8 cellular contexts compared by ENCODE assay signal in genomic region chr17:74211929-74212261, GRCh38. TPM values are rescaled to one million over a fixed set of nuclear protein-coding genes. Genes with fewer than 3 reads are reported as not detected.
A peak's percentile ranks its signal among the peaks of the same experiment; 100 is the strongest.
DNase-seq lines count a peak whose midpoint lies in the region; ATAC-seq and TF ChIP-seq lines count a peak whose summit lies in the region.

No MANE protein-coding gene starts in this region.

- H3K27me3 ChIP-seq in HCT116 (ENCODE audit: insufficient read depth, low read length) (no peaks in the 10 kb centered on the region), skeletal muscle tissue (ENCODE audit: control insufficient read depth in 3 of 3, insufficient read depth in 3 of 3, low read length in 3 of 3) (no peaks in the 10 kb centered on the region)

- H4K20me1 ChIP-seq in HCT116 (ENCODE audit: insufficient read depth) = peaks cover 36% of the 10 kb centered on the region; the same call in 1 of the 2 replicates

- H3K36me3 ChIP-seq in HCT116 (ENCODE audit: control insufficient read depth in 1 of 2, insufficient read depth in 2 of 2, low read length in 2 of 2) = peaks cover 26 to 34% of the 10 kb centered on the region in 2 experiments; a peak in 3 of 4 replicates
- peaks cover 20 to 24% (median 21%) of the 10 kb centered on the region in 3 donors for H3K36me3 ChIP-seq in skeletal muscle tissue (ENCODE audit: control insufficient read depth in 3 of 3, insufficient read depth in 3 of 3, low read length in 3 of 3)

- H2AFZ ChIP-seq in HCT116 (ENCODE audit: low read depth, low read length, poor library complexity, severe bottlenecking) = no peak overlapping the region

- no peak for DNase-seq in HCT116 (ENCODE audit: low read depth, low spot score)
- peak in 1 of 2 donors; percentile 45 for DNase-seq in foreskin fibroblast
- no peak for DNase-seq in GOT3 (lab: John Stamatoyannopoulos, UW)
- DNase-seq in glomerular visceral epithelial cell (ENCODE audit: extremely low spot score) = no peak

- TF ChIP-seq RAD21 in HCT116 (IDR thresholded peaks at IDR 0.05; ENCODE audit: low read depth) = no peak

- H3K9me3 ChIP-seq in HCT116 (ENCODE audit: control insufficient read depth in 1 of 2, insufficient read depth in 1 of 2, low read depth in 1 of 2, low read length in 2 of 2) (no peaks in the 10 kb centered on the region), skeletal muscle tissue (ENCODE audit: control insufficient read depth in 3 of 3, low read length in 3 of 3) (no peaks in the 10 kb centered on the region)

- H3K27ac ChIP-seq in HCT116 (ENCODE audit: low read depth, low read length) = peak overlapping the region; percentile 76
- peak overlapping the region; percentile 98 for H3K27ac ChIP-seq in skeletal muscle tissue (ENCODE audit: low read depth, low read length)

- H3K4me1 ChIP-seq in HCT116 (ENCODE audit: control insufficient read depth in 1 of 2, insufficient read depth in 2 of 2, low read length in 2 of 2) (peaks cover 25 to 66% of the 10 kb centered on the region in 2 experiments), skeletal muscle tissue (ENCODE audit: control insufficient read depth in 3 of 3, insufficient read depth in 3 of 3, low read length in 3 of 3) (peaks cover 63 to 81% (median 70%) of the 10 kb centered on the region in 3 donors)

- POLR2A ChIA-PET in HCT116 (lab: Charles Lee) = interaction anchor here (0.8 to 1.5 kb wide), 2 partner anchors 9 to 89 kb away, joined by 3 read pairs; partner anchors contain the start of gene RPL38

- ATAC-seq in HCT116 = no peak
- ATAC-seq in HG02759 (IDR thresholded peaks at IDR 0.05; ENCODE audit: unreplicated experiment) = no peak
- no peak for ATAC-seq in HG03354 (IDR thresholded peaks at IDR 0.05; ENCODE audit: poor library complexity, severe bottlenecking, unreplicated experiment)

- intact Hi-C loops in HCT116 (cut with micrococcal nuclease) = loop anchor here (5.0 kb wide), 3 partner anchors 140 to 320 kb away; partner anchors contain the start of gene CD300LB

- TF ChIP-seq CTCF in HCT116 (IDR thresholded peaks at IDR 0.05 in 2 of 3, conservative IDR thresholded peaks at IDR 0.05 in 1 of 3; ENCODE audit: borderline replicate concordance in 1 of 3, insufficient read depth in 1 of 3, low read depth in 2 of 3, low read length in 2 of 3) (no peak), WI38 (IDR thresholded peaks at IDR 0.05; ENCODE audit: low read depth, low read length) (no peak), foreskin fibroblast (IDR thresholded peaks at IDR 0.05; ENCODE audit: low read depth, low read length) (no peak)

- peak overlapping the region; percentile 72 for H3K9ac ChIP-seq in HCT116 (ENCODE audit: low read length)
- peak overlapping the region; percentile 63 to 88 (median 84) for H3K9ac ChIP-seq in skeletal muscle tissue (ENCODE audit: low read depth in 1 of 3, low read length in 3 of 3)

- RAD21 ChIA-PET in HCT116 (lab: Charles Lee; ENCODE audit: low non-redundant PET in 1 of 2, low total read pairs in 2 of 2, uncharacterized antibody in 2 of 2, unreplicated experiment in 2 of 2) = no interaction called here

- no TSS peak for BruUV-seq in HCT116 (replicated peaks; lab: Mats Ljungman, UMichigan)

- peak overlapping the region; percentile 75 to 77 for H3K4me3 ChIP-seq in HCT116 (replicated peaks in 1 of 2; ENCODE audit: low read depth in 1 of 2, low read length in 2 of 2)
- peak overlapping the region; percentile 74 for H3K4me3 ChIP-seq in WI38 (ENCODE audit: low read depth, low read length)
- H3K4me3 ChIP-seq in foreskin fibroblast (ENCODE audit: low read depth in 1 of 2, low read length in 2 of 2) = peak overlapping the region; percentile 77 to 83
- peak overlapping the region; percentile 47 to 86 (median 83) for H3K4me3 ChIP-seq in skeletal muscle tissue (ENCODE audit: low read length in 3 of 3)

- H3K9me2 ChIP-seq in HCT116 (ENCODE audit: insufficient read depth) = no peaks in the 10 kb centered on the region

- H3K4me2 ChIP-seq in HCT116 (ENCODE audit: low read length) = peak overlapping the region; percentile 97

- CTCF ChIA-PET in HCT116 (lab: Charles Lee) = interaction anchor here (1.1 kb wide), 1 partner anchor 13 kb away, joined by 7 read pairs; no protein-coding TSS in a partner anchor

- H3K79me2 ChIP-seq in HCT116 (ENCODE audit: insufficient read depth, low read length) = peaks cover 31% of the 10 kb centered on the region

- no peak for TF ChIP-seq POLR2A in HCT116 (IDR thresholded peaks at IDR 0.05; ENCODE audit: borderline replicate concordance, extremely low read depth, insufficient read depth, insufficient read length)

TF ChIP-seq in HCT116, 20 proteins besides CTCF, POLR2A, EP300 and RAD21:
- no peak for TF ChIP-seq JUND (IDR thresholded peaks at IDR 0.05)
- TF ChIP-seq REST (IDR thresholded peaks at IDR 0.05; ENCODE audit: low read depth) = no peak
- no peak for TF ChIP-seq MAX (IDR thresholded peaks at IDR 0.05)
- no peak for TF ChIP-seq EZH2 (IDR thresholded peaks at IDR 0.05)
- no peak for TF ChIP-seq SIN3A (IDR thresholded peaks at IDR 0.05; ENCODE audit: low read depth)

RNA-seq across cellular contexts. Expression of gene TTYH2, which starts 1.5 kb away (rescaled TPM):
- 10.8 TPM for total RNA-seq in HCT116 (2021; ENCODE audit: unreplicated experiment)
- polyA plus RNA-seq in HCT116 (2012) = 7.9 and 8.2 TPM in 2 replicates
- 34.4 TPM for total RNA-seq in skeletal muscle tissue

RNA-seq across cellular contexts. Expression of gene RPL38, which starts 8.4 kb away (rescaled TPM):
- total RNA-seq in HCT116 (2021; ENCODE audit: unreplicated experiment) = 1,628 TPM
- 6,393 and 7,467 TPM in 2 replicates for polyA plus RNA-seq in HCT116 (2012)
- total RNA-seq in skeletal muscle tissue = 4,876 TPM
